In the genomic region with DNA sequence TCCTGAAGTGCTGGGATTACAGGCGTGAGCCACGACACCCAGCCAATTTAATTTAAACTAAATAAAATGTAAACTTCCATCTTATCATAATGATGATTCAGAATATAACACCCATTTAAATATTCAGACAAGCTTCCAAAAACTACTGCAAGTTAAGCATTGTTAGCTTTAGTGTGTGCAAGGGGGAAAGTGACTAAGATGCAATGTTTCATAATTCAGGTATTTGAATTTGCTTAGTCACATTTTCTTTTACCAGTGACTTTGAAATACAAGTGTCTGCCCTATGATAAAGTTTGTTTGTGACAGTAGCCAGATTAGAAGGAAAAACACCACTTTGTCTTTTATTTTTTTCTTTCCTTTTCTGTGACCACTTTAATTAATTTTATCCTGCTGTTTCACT, we compare ENCODE assay signal across 1 cellular context.
A peak's percentile ranks its signal among the peaks of the same experiment; 100 is the strongest.
TF ChIP-seq lines count a peak whose summit lies in the region.

No MANE protein-coding gene starts in this region.

TF ChIP-seq in SK-N-SH, 30 proteins besides CTCF, POLR2A, EP300 and RAD21 (continued from another document):
- TF ChIP-seq GATA2 (CRISPR knock-in tag; IDR thresholded peaks at IDR 0.05) = no peak
- TF ChIP-seq NFIC (IDR thresholded peaks at IDR 0.05; ENCODE audit: borderline replicate concordance) = peak; percentile 20; the same call in 1 of the 2 replicates
- no peak for TF ChIP-seq RFX5 (IDR thresholded peaks at IDR 0.05; ENCODE audit: low read length)
- TF ChIP-seq JUND (IDR thresholded peaks at IDR 0.05) = peak; percentile 72
- TF ChIP-seq TCF12 (IDR thresholded peaks at IDR 0.05) = peak; percentile 61
TF ChIP-seq in SK-N-SH: peak in this region for 5.
